Comparison of ENCODE assay signal across 16 cellular contexts in the genomic region with DNA sequence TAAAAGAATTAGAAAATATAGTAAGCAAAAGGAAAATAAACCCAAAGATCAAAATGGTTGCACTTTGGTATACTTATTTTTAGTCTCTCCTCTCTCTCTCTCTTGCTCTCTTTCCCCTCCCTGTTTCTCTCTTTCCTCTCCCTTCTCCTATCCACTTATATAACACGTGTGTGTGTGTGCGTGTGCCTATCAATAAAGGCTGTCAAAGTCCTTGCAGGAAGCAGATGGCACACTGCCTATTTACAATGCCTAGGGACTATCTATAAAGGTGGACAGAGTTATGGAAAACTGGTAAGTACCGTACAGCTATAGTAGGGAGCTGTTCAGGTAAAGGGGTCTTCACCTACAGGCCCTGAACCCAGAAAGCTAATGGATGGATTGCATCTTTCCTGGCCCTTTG.
"Had no signal": no experiment of that assay in that cellular context is flagged by ENCODE, and none has a peak within 500 bp of the region (broad histone marks: within the 10 kb centered on the region; RNA-seq: fewer than 3 reads in every experiment).

No MANE protein-coding gene starts in this region.

- H3K4me3 ChIP-seq: esophagus squamous epithelium, spleen, testis, upper lobe of right lung had no signal

- ATAC-seq: sciatic nerve; stimulated activated naive CD8-positive, alpha-beta T cell treated with anti-CD3 and anti-CD28 coated beads, Interleukin-15, amount 100 ng/mL, for 72 hours; upper lobe of right lung had no signal

- H3K4me1 ChIP-seq: esophagus squamous epithelium, spleen, testis, upper lobe of right lung had no signal

- H3K27me3 ChIP-seq: brain microvascular endothelial cell, testis had no signal

- H3K36me3 ChIP-seq: brain microvascular endothelial cell, esophagus squamous epithelium, spleen, upper lobe of right lung had no signal

- H3K9me3 ChIP-seq: esophagus squamous epithelium, spleen, testis, upper lobe of right lung had no signal

- H3K27ac ChIP-seq: brain microvascular endothelial cell, esophagus squamous epithelium, spleen, testis, upper lobe of right lung had no signal

- DNase-seq: activated CD4-positive, alpha-beta T cell treated with anti-CD3 and anti-CD28 coated beads, Interleukin-2, amount 50 U/mL, for 1 hour; activated CD8-positive, alpha-beta memory T cell treated with anti-CD3 and anti-CD28 coated beads for 24 hours; activated naive CD4-positive, alpha-beta T cell; anterior cingulate cortex; brain microvascular endothelial cell; cortex of kidney; effector CD4-positive, alpha-beta T cell; esophagus squamous epithelium; hippocampal formation; mesendoderm; nephron progenitor cell; spleen; stimulated activated naive CD8-positive, alpha-beta T cell treated with anti-CD3 and anti-CD28 coated beads, Interleukin-15, amount 100 ng/mL, for 72 hours; testis; upper lobe of right lung had no signal
